ENCODE assay signal across 8 cellular contexts in genomic region chr3:54951405-54951804, GRCh38. TPM values are rescaled to one million over a fixed set of nuclear protein-coding genes. Genes with fewer than 3 reads are reported as not detected.
DNase-seq lines count a peak whose midpoint lies in the region; ATAC-seq, FAIRE-seq and TF ChIP-seq lines count a peak whose summit lies in the region.

No MANE protein-coding gene starts in this region.

- H3K27ac Mint-ChIP-seq in T-helper 2 cell treated with Interferon-gamma antibody and Interleukin-4, amounts not matched to agents 5 μg/mL and 100 μg/mL, for 36 hours, result no peak overlapping the region

- H3K27me3 Mint-ChIP-seq in T-helper 2 cell treated with Interferon-gamma antibody and Interleukin-4, amounts not matched to agents 5 μg/mL and 100 μg/mL, for 36 hours (ENCODE audit: low read depth), result peaks cover 2% of the 10 kb centered on the region

- POLR2A ChIA-PET in AG04450 (lab: Yijun Ruan, JAX), result no interaction called here

- H3K9me3 Mint-ChIP-seq in T-helper 2 cell treated with Interferon-gamma antibody and Interleukin-4, amounts not matched to agents 5 μg/mL and 100 μg/mL, for 36 hours, result no peaks in the 10 kb centered on the region

- no peak overlapping the region for H3K4me2 ChIP-seq in hepatocyte

- H3K27ac ChIP-seq in AG04450 (ENCODE audit: low read depth, low read length), result peak overlapping the region; percentile 21
- peak overlapping the region; percentile 58 for H3K27ac ChIP-seq in hepatocyte
- H3K27ac ChIP-seq in small intestine (ENCODE audit: low read depth in 1 of 2, low read length in 1 of 2), result no peak overlapping the region

- no peaks in the 10 kb centered on the region for H3K79me2 ChIP-seq in hepatocyte

- H3K27me3 ChIP-seq in AG04450 (ENCODE audit: control insufficient read depth, insufficient read depth, low read length) (no peaks in the 10 kb centered on the region), hepatocyte (no peaks in the 10 kb centered on the region), small intestine (ENCODE audit: control insufficient read depth in 2 of 2, insufficient read depth in 2 of 2, low read length in 2 of 2) (no peaks in the 10 kb centered on the region)

- no peaks in the 10 kb centered on the region for H3K9me2 ChIP-seq in hepatocyte (replicated peaks; ENCODE audit: insufficient read depth)

- TF ChIP-seq CTCF in AG04450 (IDR thresholded peaks at IDR 0.05; ENCODE audit: low read depth, low read length) (peak; percentile 93), hepatocyte (IDR thresholded peaks at IDR 0.05; ENCODE audit: poor library complexity) (peak; percentile 63)

- 39% methylated on average over 8 of the region's 8 CpGs for WGBS in hepatocyte (ENCODE audit: low lambda C conversion rate, missing lambda C conversion rate)
- WGBS in small intestine, 3 donors, result 46 to 55% (median 50%) methylated on average over 8 of the region's 8 CpGs

- H3K36me3 ChIP-seq in hepatocyte (replicated peaks; ENCODE audit: insufficient read depth, low read depth) (no peaks in the 10 kb centered on the region), small intestine (ENCODE audit: control insufficient read depth in 2 of 2, insufficient read depth in 2 of 2, low read length in 2 of 2) (no peaks in the 10 kb centered on the region)

- H3K36me3 Mint-ChIP-seq in T-helper 2 cell treated with Interferon-gamma antibody and Interleukin-4, amounts not matched to agents 5 μg/mL and 100 μg/mL, for 36 hours (ENCODE audit: low read depth), result no peaks in the 10 kb centered on the region

- H3K4me3 Mint-ChIP-seq in T-helper 2 cell treated with Interferon-gamma antibody and Interleukin-4, amounts not matched to agents 5 μg/mL and 100 μg/mL, for 36 hours, result no peak overlapping the region

- H3K4me1 ChIP-seq in hepatocyte (ENCODE audit: insufficient read depth), result peaks cover 20% of the 10 kb centered on the region
- no peaks in the 10 kb centered on the region for H3K4me1 ChIP-seq in small intestine (ENCODE audit: control insufficient read depth in 2 of 2, insufficient read depth in 1 of 2, low read depth in 1 of 2, low read length in 1 of 2)

- H3K4me3 ChIP-seq in AG04450 (ENCODE audit: low read depth, low read length), result no peak overlapping the region
- no peak overlapping the region for H3K4me3 ChIP-seq in hepatocyte
- no peak overlapping the region for H3K4me3 ChIP-seq in small intestine (ENCODE audit: low read depth in 1 of 2, low read length in 2 of 2)

- no peak for ATAC-seq in HG02610 (IDR thresholded peaks at IDR 0.05; ENCODE audit: unreplicated experiment)
- ATAC-seq in HG02798 (IDR thresholded peaks at IDR 0.05; ENCODE audit: poor library complexity, unreplicated experiment), result no peak

- no peaks in the 10 kb centered on the region for H3K9me3 ChIP-seq in AG04450 (ENCODE audit: control insufficient read depth, insufficient read depth, low read length)
- H3K9me3 ChIP-seq in hepatocyte (ENCODE audit: low read depth), result no peaks in the 10 kb centered on the region
- no peaks in the 10 kb centered on the region for H3K9me3 ChIP-seq in small intestine (ENCODE audit: control insufficient read depth, low read depth)

- no peaks in the 10 kb centered on the region for H4K20me1 ChIP-seq in hepatocyte (ENCODE audit: insufficient read depth, poor library complexity, severe bottlenecking)

- DNase-seq in AG04450 (ENCODE audit: low read depth, low spot score) (peak; percentile 83), HS-27A (ENCODE audit: low read depth) (peak; percentile 76), amniotic epithelial cell (ENCODE audit: low read depth) (peak; percentile 75), hepatocyte (ENCODE audit: low spot score) (peak; percentile 86), small intestine (peak; percentile 11)
- DNase-seq in T-helper 2 cell treated with Interferon-gamma antibody and Interleukin-4, amounts not matched to agents 5 μg/mL and 100 μg/mL, for 36 hours (ENCODE audit: low spot score), result no peak

- CTCF ChIA-PET in AG04450 (lab: Charles Lee), result interaction anchor here (1.4 kb wide), 1 partner anchor 218 kb away, joined by 3 read pairs; no protein-coding TSS in a partner anchor

- FAIRE-seq in small intestine (lab: Jason Lieb, UNC), result no peak

- no peaks in the 10 kb centered on the region for H3K4me1 Mint-ChIP-seq in T-helper 2 cell treated with Interferon-gamma antibody and Interleukin-4, amounts not matched to agents 5 μg/mL and 100 μg/mL, for 36 hours (ENCODE audit: low read depth)

- no peak overlapping the region for H2AFZ ChIP-seq in hepatocyte

RNA-seq across cellular contexts. Expression of gene LRTM1, which starts 23.5 kb away (rescaled TPM):
- polyA plus RNA-seq in AG04450 (2011; rRNA removed) (not detected in 2 replicates), hepatocyte (0.23 TPM in 1 of 2 replicates, not detected in the other), small intestine (not detected)
- not detected in 2 replicates for polyA minus RNA-seq in AG04450 (2011; rRNA and poly(A)+ RNA removed)
- total RNA-seq in hepatocyte, result 0.52 TPM in 1 of 2 replicates, not detected in the other

Comparison
In these comparisons a context has a peak if more than half of its experiments do, and no peak if none do; other contexts are left out.
1. H3K27ac ChIP-seq: peak in AG04450 (single experiment) and hepatocyte (single experiment); none in small intestine (0 of 2).